ENCODE assay signal across 9 cellular contexts in the genomic region with DNA sequence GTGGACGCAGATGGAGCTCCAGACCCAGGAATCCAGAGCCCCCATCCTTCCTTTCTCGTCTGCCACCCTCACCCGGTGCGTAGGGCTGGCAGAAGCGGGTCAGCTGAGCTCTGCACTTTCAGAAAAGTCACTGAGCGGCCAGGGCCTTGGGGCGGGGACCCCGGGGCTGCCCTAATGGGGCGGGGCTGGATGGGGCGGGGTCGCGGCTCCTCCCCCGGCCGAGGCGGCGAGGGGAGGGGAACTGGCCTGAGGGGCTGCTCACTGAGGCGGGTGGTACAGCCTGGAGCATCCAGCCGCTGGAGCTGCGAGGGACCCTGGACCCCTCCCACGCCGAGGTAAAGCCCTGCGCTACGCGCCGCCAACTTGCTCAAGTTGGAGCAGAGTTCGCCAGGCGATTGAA. TPM values are rescaled to one million over a fixed set of nuclear protein-coding genes. Genes with fewer than 3 reads are reported as not detected.
A peak's percentile ranks its signal among the peaks of the same experiment; 100 is the strongest.
DNase-seq lines count a peak whose midpoint lies in the region; ATAC-seq and TF ChIP-seq lines count a peak whose summit lies in the region.
"Had no signal": no experiment of that assay in that cellular context is flagged by ENCODE, and none has a peak within 500 bp of the region (broad histone marks: within the 10 kb centered on the region; RNA-seq: fewer than 3 reads in every experiment).

A gene with protein sequence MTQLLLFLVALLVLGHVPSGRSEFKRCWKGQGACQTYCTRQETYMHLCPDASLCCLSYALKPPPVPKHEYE (minus strand): TSS at position 96 of the 400 bp plus-strand sequence. CDS start 2,114 bp downstream, outside the sequence.
A gene with protein sequence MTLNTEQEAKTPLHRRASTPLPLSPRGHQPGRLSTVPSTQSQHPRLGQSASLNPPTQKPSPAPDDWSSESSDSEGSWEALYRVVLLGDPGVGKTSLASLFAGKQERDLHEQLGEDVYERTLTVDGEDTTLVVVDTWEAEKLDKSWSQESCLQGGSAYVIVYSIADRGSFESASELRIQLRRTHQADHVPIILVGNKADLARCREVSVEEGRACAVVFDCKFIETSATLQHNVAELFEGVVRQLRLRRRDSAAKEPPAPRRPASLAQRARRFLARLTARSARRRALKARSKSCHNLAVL (plus strand): TSS at position 257 of the 400 bp plus-strand sequence. CDS start 1,158 bp downstream, outside the sequence.

- TF ChIP-seq POLR2A in esophagus muscularis mucosa (IDR thresholded peaks at IDR 0.05; ENCODE audit: low read depth), result no peak
- TF ChIP-seq POLR2A in upper lobe of left lung (IDR thresholded peaks at IDR 0.05), result peak in 1 of 4 donors; percentile 16

- H3K36me3 ChIP-seq in PC-9 (ENCODE audit: low read depth) (no peaks in the 10 kb centered on the region), esophagus muscularis mucosa (no peaks in the 10 kb centered on the region), muscle layer of colon (ENCODE audit: insufficient read depth, low read length) (no peaks in the 10 kb centered on the region), upper lobe of left lung (no peaks in the 10 kb centered on the region), PC-3 (ENCODE audit: low read depth, low read length) (no peaks in the 10 kb centered on the region)

- POLR2A ChIA-PET in PC-9 (lab: Charles Lee; ENCODE audit: unreplicated experiment), result no interaction called here
- POLR2A ChIA-PET in PC-3 (lab: Charles Lee; ENCODE audit: unreplicated experiment), result no interaction called here

- H3K4me2 ChIP-seq in PC-9 (0 out of 2 replicates have a peak within 1 kb of the TSS, but pooled peaks have one; percentile 30), PC-3 (ENCODE audit: low read length) (no peak within 1 kb of the TSS)

- 0% methylated on average over 2 of the region's 27 CpGs for WGBS in esophagus muscularis mucosa
- WGBS in upper lobe of left lung, 2 donors, result 3% methylated on average over 27 of the region's 27 CpGs; no CpG with 5 or more reads in 1 of the 2 donors

- H3K4me1 ChIP-seq in PC-9 (replicated peaks; ENCODE audit: insufficient read depth) (peaks cover 8% of the 10 kb centered on the region; the same call in 1 of the 2 replicates), esophagus muscularis mucosa (peaks cover 8 to 39% (median 23%) of the 10 kb centered on the region in 4 donors), muscle layer of colon (ENCODE audit: insufficient read depth, low read length) (peaks cover 4% of the 10 kb centered on the region), upper lobe of left lung (peaks cover 8 to 19% (median 10%) of the 10 kb centered on the region in 4 donors), PC-3 (ENCODE audit: insufficient read depth, low read length) (no peaks in the 10 kb centered on the region)

- no peak within 1 kb of the TSS for H2AFZ ChIP-seq in PC-9
- no peak within 1 kb of the TSS for H2AFZ ChIP-seq in PC-3 (ENCODE audit: low read length)

- BruUV-seq in PC-9 (replicated peaks; lab: Mats Ljungman, UMichigan), result no TSS peak
- BruUV-seq in PC-3 (replicated peaks; lab: Mats Ljungman, UMichigan), result no TSS peak

- H3K9me2 ChIP-seq in PC-9 (ENCODE audit: insufficient read depth), result no peaks in the 10 kb centered on the region
- H3K9me2 ChIP-seq in PC-3 (replicated peaks; ENCODE audit: low read length), result no peaks in the 10 kb centered on the region

- DNase-seq in PC-9 (no peak), esophagus muscularis mucosa (ENCODE audit: extremely low spot score) (no peak), upper lobe of left lung (peak in 1 of 2 donors; percentile 89), head of caudate nucleus (no peak), PC-3 (no peak), NCI-H2171 treated with DMSO at 0.1 percent for 48 hours (lab: John Stamatoyannopoulos, UW) (no peak)
- DNase-seq: natural killer cell, NCI-H774 had no signal

- CTCF ChIA-PET in PC-9 (lab: Charles Lee) (no interaction called here), PC-3 (lab: Charles Lee) (no interaction called here)

- H3K27ac ChIP-seq in PC-9, result no peak within 1 kb of the TSS
- peak within 1 kb of the TSS; percentile 67 to 77 (median 74) for H3K27ac ChIP-seq in esophagus muscularis mucosa (replicated peaks in 1 of 4)
- H3K27ac ChIP-seq in muscle layer of colon (ENCODE audit: low read depth, low read length), result no peak within 1 kb of the TSS
- peak within 1 kb of the TSS in 3 of 4 donors; percentile 59 to 74 (median 61) for H3K27ac ChIP-seq in upper lobe of left lung
- no peak within 1 kb of the TSS for H3K27ac ChIP-seq in PC-3 (ENCODE audit: low read length)

- no peaks in the 10 kb centered on the region for H3K9me3 ChIP-seq in PC-9 (ENCODE audit: insufficient read depth, low read depth)
- H3K9me3 ChIP-seq in esophagus muscularis mucosa, result no peaks in the 10 kb centered on the region
- H3K9me3 ChIP-seq in muscle layer of colon (ENCODE audit: low read length), result no peaks in the 10 kb centered on the region
- no peaks in the 10 kb centered on the region for H3K9me3 ChIP-seq in upper lobe of left lung
- H3K9me3 ChIP-seq in PC-3 (ENCODE audit: low read length), result no peaks in the 10 kb centered on the region

- TF ChIP-seq CTCF in PC-9 (conservative IDR thresholded peaks at IDR 0.05) (no peak), esophagus muscularis mucosa (IDR thresholded peaks at IDR 0.05) (no peak), upper lobe of left lung (IDR thresholded peaks at IDR 0.05) (no peak), PC-3 (conservative IDR thresholded peaks at IDR 0.05; ENCODE audit: low read depth, low read length) (no peak)

- TF ChIP-seq EP300 in esophagus muscularis mucosa (IDR thresholded peaks at IDR 0.05) (no peak), upper lobe of left lung (IDR thresholded peaks at IDR 0.05) (no peak)

- H3K27me3 ChIP-seq in PC-9 (ENCODE audit: insufficient read depth, low read depth) (peaks cover 23% of the 10 kb centered on the region), esophagus muscularis mucosa (peaks cover 0 to 21% (median 8%) of the 10 kb centered on the region in 4 donors), muscle layer of colon (ENCODE audit: control insufficient read depth in 1 of 2, insufficient read depth in 2 of 2, low read length in 2 of 2) (peaks cover 9 to 13% of the 10 kb centered on the region in 2 donors), upper lobe of left lung (peaks cover 0 to 13% (median 4%) of the 10 kb centered on the region in 4 donors), PC-3 (ENCODE audit: low read length) (peaks cover 48% of the 10 kb centered on the region)

- ATAC-seq in upper lobe of left lung (ENCODE audit: low FRiP score in 2 of 2) (peak; percentile 73 to 91), PC-3 (no peak)
- ATAC-seq: natural killer cell had no signal

- H3K9ac ChIP-seq in muscle layer of colon (ENCODE audit: low read length), result peak within 1 kb of the TSS; percentile 71
- no peak within 1 kb of the TSS for H3K9ac ChIP-seq in PC-3 (ENCODE audit: low read length)

- H3K79me2 ChIP-seq in PC-9 (ENCODE audit: low read depth), result no peaks in the 10 kb centered on the region
- no peaks in the 10 kb centered on the region for H3K79me2 ChIP-seq in PC-3 (ENCODE audit: low read length)

- intact Hi-C loops in PC-9 (cut with micrococcal nuclease; ENCODE audit: unreplicated experiment), result no loop called here
- intact Hi-C loops in esophagus muscularis mucosa (cut with DNase I), result no loop called here
- intact Hi-C loops in head of caudate nucleus (cut with DNase I), result no loop called here
- intact Hi-C loops in PC-3 (cut with micrococcal nuclease), result no loop called here

- H3F3A ChIP-seq in PC-9 (ENCODE audit: insufficient read depth, low read depth) (peaks cover 5% of the 10 kb centered on the region; the same call in 1 of the 2 replicates), PC-3 (ENCODE audit: low read length, unreplicated experiment) (no peaks in the 10 kb centered on the region)

- no peaks in the 10 kb centered on the region for H4K20me1 ChIP-seq in PC-9 (ENCODE audit: insufficient read depth)
- H4K20me1 ChIP-seq in PC-3 (ENCODE audit: low read length), result no peaks in the 10 kb centered on the region

- H3K4me3 ChIP-seq in PC-9 (no peak within 1 kb of the TSS), esophagus muscularis mucosa (peak within 1 kb of the TSS; percentile 52 to 66 (median 60)), muscle layer of colon (ENCODE audit: low read depth in 1 of 2, low read length in 2 of 2) (peak within 1 kb of the TSS; percentile 42 to 66), upper lobe of left lung (peak within 1 kb of the TSS; percentile 24 to 55 (median 42)), PC-3 (ENCODE audit: low read length) (no peak within 1 kb of the TSS)

RNA-seq across cellular contexts. Expression of the first gene that starts in this region (rescaled TPM):
- not detected in 2 replicates for total RNA-seq in PC-9 (2021)
- not detected for total RNA-seq in esophagus muscularis mucosa
- not detected for total RNA-seq in upper lobe of left lung
- not detected in 2 replicates for total RNA-seq in PC-3 (2014; rRNA removed)
- total RNA-seq: natural killer cell had no signal

RNA-seq across cellular contexts. Expression of the second gene that starts in this region (rescaled TPM):
- total RNA-seq in PC-9 (2021) (not detected in 2 replicates), esophagus muscularis mucosa (10 to 100 TPM in 1 of 4 donors, 1 to 10 TPM in 3; 3.7 to 10.2 (median 7.1) TPM), upper lobe of left lung (1 to 10 TPM in 5 of 6 donors, under 1 TPM in 1; 0.30 to 9.5 (median 2.2) TPM), PC-3 (2014; rRNA removed) (not detected in 2 replicates)
- total RNA-seq: natural killer cell had no signal

Comparison
In these comparisons a context has a peak if more than half of its experiments do, and no peak if none do; other contexts are left out.
1. H3K27ac ChIP-seq: peak in esophagus muscularis mucosa (4 of 4) and upper lobe of left lung (3 of 4); none in PC-9 (single experiment), muscle layer of colon (single experiment) and PC-3 (single experiment).
2. H3K4me3 ChIP-seq: peak in esophagus muscularis mucosa (4 of 4), muscle layer of colon (2 of 2) and upper lobe of left lung (4 of 4); none in PC-9 (single experiment) and PC-3 (single experiment).